Comparison of ENCODE assay signal across 8 cellular contexts in the genomic region with DNA sequence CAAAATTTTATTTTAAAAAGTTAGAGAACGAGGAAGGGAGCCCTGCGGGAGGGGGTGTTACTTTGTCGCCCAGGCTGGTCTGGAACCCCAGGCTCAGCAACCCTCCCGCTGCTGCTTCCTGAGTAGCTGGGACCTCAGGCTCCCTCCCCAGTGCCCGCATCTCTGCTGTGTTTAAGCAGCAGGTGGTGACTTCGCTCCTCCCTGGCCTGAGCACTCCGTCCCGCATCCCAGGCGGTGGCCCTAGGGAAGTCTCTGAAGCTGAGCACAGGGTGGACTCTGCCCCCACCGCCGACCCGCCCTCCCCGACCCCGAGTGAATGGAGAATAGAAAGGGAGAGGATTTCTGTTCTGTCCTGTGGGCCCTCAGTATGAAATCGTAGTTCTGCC. TPM values are rescaled to one million over a fixed set of nuclear protein-coding genes. Genes with fewer than 3 reads are reported as not detected.
DNase-seq lines count a peak whose midpoint lies in the region; ATAC-seq, FAIRE-seq and TF ChIP-seq lines count a peak whose summit lies in the region.

No MANE protein-coding gene starts in this region.

- FAIRE-seq in GM12892 (lab: Jason Lieb, UNC): no peak

- peak overlapping the region; percentile 64 for H3K4me3 ChIP-seq in brain microvascular endothelial cell (ENCODE audit: low read depth, low read length)
- H3K4me3 ChIP-seq in lung: peak overlapping the region; percentile 71
- peak overlapping the region; percentile 59 to 82 (median 66) for H3K4me3 ChIP-seq in upper lobe of left lung

- H3K36me3 ChIP-seq in brain microvascular endothelial cell (replicated peaks): no peaks in the 10 kb centered on the region
- peaks cover 0 to 7% of the 10 kb centered on the region in 2 donors for H3K36me3 ChIP-seq in lung (ENCODE audit: control insufficient read depth in 2 of 2, insufficient read depth in 2 of 2, low read length in 2 of 2)
- peaks cover 0 to 16% (median 6%) of the 10 kb centered on the region in 4 donors for H3K36me3 ChIP-seq in upper lobe of left lung

- peaks cover 0 to 8% of the 10 kb centered on the region in 2 donors for H3K4me1 ChIP-seq in lung (ENCODE audit: control insufficient read depth in 2 of 2, insufficient read depth in 2 of 2, low read length in 2 of 2)
- H3K4me1 ChIP-seq in upper lobe of left lung: peaks cover 8 to 18% (median 12%) of the 10 kb centered on the region in 4 donors

- TF ChIP-seq POLR2A in upper lobe of left lung (IDR thresholded peaks at IDR 0.05) (no peak), GM12892 (IDR thresholded peaks at IDR 0.05; ENCODE audit: low read depth, low read length) (no peak)

- WGBS in lung, 2 donors: 1 to 4% methylated on average over 14 to 15 of the region's 15 CpGs
- WGBS in upper lobe of left lung, 2 donors: 0 to 4% methylated on average over 8 to 14 of the region's 15 CpGs

- no peak overlapping the region for H3K27ac ChIP-seq in brain microvascular endothelial cell
- H3K27ac ChIP-seq in lung (ENCODE audit: low read depth in 1 of 2, low read length in 1 of 2): peak overlapping the region in 1 of 2 donors; percentile 71
- peak overlapping the region; percentile 48 to 83 (median 81) for H3K27ac ChIP-seq in upper lobe of left lung

- ATAC-seq in lung (ENCODE audit: insufficient read depth, low FRiP score) (peak; percentile 8), upper lobe of left lung (ENCODE audit: low FRiP score in 2 of 2) (peak in 1 of 2 donors; percentile 22), HG03378 (IDR thresholded peaks at IDR 0.05; ENCODE audit: unreplicated experiment) (no peak)

- H3K9me3 ChIP-seq in lung (ENCODE audit: control insufficient read depth in 2 of 2, insufficient read depth in 1 of 2, low read length in 1 of 2): peaks cover 0 to 8% of the 10 kb centered on the region in 2 donors
- peaks cover 0 to 11% (median 4%) of the 10 kb centered on the region in 4 donors for H3K9me3 ChIP-seq in upper lobe of left lung

- DNase-seq in activated gamma-delta T cell treated with Interleukin-2 at 50 U/mL for 16 hours: peak; percentile 6
- DNase-seq in activated gamma-delta T cell (lab: John Stamatoyannopoulos, UW): no peak
- peak; percentile 77 for DNase-seq in NCI-H146 (lab: John Stamatoyannopoulos, UW)
- DNase-seq in brain microvascular endothelial cell: no peak
- DNase-seq in lung (ENCODE audit: low spot score): no peak
- peak in 1 of 2 donors; percentile 22 for DNase-seq in upper lobe of left lung
- DNase-seq in GM12892 (ENCODE audit: insufficient read length): no peak

- TF ChIP-seq CTCF in brain microvascular endothelial cell (IDR thresholded peaks at IDR 0.05; ENCODE audit: low read depth, low read length, missing control alignments): no peak
- TF ChIP-seq CTCF in lung (IDR thresholded peaks at IDR 0.05; ENCODE audit: control extremely low read depth, extremely low read depth): no peak
- no peak for TF ChIP-seq CTCF in upper lobe of left lung (IDR thresholded peaks at IDR 0.05)

- no peak for TF ChIP-seq EP300 in upper lobe of left lung (IDR thresholded peaks at IDR 0.05)

- H3K27me3 ChIP-seq in brain microvascular endothelial cell (replicated peaks) (no peaks in the 10 kb centered on the region), lung (ENCODE audit: control insufficient read depth, insufficient read depth) (no peaks in the 10 kb centered on the region), upper lobe of left lung (no peaks in the 10 kb centered on the region)

- in situ Hi-C loops in brain microvascular endothelial cell (cut with HindIII; ENCODE audit: low pct_ligation_motif_present, low sequenced_read_pairs): no loop called here

RNA-seq across cellular contexts. Expression of a gene that starts 30.5 kb away (rescaled TPM):
- total RNA-seq in lung (10 to 100 TPM; 14.8 to 28.9 TPM), upper lobe of left lung (10 to 100 TPM in 5 of 6 donors, 1 to 10 TPM in 1; 6.8 to 25.3 (median 16.0) TPM)
- polyA plus RNA-seq in lung: 1 to 10 TPM; 5.8 to 9.4 TPM
- 9.7 TPM for polyA plus RNA-seq in GM12892 (2012; ENCODE audit: missing spikeins)

RNA-seq across cellular contexts. Expression of a gene that starts 37.5 kb away (rescaled TPM):
- total RNA-seq in lung: 100 to 1,000 TPM in 1 of 2 donors, 10 to 100 TPM in 1; 28.5 to 118 TPM
- polyA plus RNA-seq in lung: 10 to 100 TPM; 14.8 to 64.0 TPM
- 100 to 1,000 TPM in 1 of 6 donors, 10 to 100 TPM in 5; 27.3 to 161 (median 45.5) TPM for total RNA-seq in upper lobe of left lung
- polyA plus RNA-seq in GM12892 (2012; ENCODE audit: missing spikeins): 35.9 TPM

Comparison
In these comparisons a context has a peak if more than half of its experiments do, and no peak if none do; other contexts are left out.
1. DNase-seq: peak in activated gamma-delta T cell treated with Interleukin-2 at 50 U/mL for 16 hours (single experiment) and NCI-H146 (single experiment); none in activated gamma-delta T cell (single experiment), brain microvascular endothelial cell (single experiment), lung (single experiment) and GM12892 (single experiment).
2. Peak in every context shown above with its lines, with median percentiles within 50 percentile points of each other: H3K4me3 ChIP-seq.